ENCODE assay signal across 1 cellular context in the genomic region with DNA sequence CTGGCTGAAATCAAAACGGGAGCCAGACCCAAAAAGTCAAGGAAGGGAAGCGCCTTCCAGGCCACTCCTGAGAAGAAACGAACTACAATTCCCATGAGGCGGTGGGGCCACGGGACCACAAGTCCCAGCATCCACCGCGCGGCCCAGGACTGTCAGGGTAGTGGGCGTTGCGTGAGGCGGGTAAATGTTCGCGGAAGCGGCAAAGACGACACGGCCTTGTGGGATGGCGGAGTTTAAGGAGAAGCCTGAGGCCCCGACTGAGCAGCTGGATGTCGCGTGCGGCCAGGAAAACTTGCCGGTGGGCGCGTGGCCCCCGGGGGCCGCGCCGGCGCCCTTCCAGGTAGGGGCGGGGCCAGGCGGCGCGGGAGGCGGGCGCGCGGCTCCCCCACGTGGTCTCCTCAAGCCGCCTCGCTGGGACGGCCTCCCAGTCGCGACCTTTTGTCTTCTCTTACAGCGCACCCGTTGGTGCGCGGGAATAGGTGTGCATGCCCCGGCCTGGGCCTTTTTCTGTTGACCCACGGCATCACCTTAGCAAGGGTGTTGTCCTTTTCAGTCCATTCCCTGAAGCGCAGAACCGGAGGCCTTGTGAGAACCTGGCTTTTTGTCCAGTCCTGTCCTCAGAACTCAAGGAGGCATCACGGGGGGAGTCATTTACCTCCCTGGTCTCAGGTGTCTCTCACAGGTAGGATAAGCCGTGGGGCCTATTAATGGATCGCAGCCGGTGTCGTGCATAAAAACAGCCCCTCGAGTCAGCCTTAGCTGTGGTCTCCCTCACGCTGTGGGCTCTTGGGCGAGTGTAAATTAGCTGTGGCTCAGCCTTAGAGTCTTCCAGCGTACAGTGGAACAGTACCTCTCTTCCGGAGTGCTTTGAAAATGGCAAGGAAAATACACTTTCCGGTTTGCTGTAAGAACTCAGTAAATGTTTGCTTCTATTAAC.
TF ChIP-seq lines count a peak whose summit lies in the region.

A gene (plus strand): TSS at position 183 of the 937 bp plus-strand sequence. CDS start 2 bp downstream, at position 185.

TF ChIP-seq in HepG2, 621 proteins besides CTCF, POLR2A, EP300 and RAD21 (continued from another document and continues in another):
- TF ChIP-seq, protein P1, sequence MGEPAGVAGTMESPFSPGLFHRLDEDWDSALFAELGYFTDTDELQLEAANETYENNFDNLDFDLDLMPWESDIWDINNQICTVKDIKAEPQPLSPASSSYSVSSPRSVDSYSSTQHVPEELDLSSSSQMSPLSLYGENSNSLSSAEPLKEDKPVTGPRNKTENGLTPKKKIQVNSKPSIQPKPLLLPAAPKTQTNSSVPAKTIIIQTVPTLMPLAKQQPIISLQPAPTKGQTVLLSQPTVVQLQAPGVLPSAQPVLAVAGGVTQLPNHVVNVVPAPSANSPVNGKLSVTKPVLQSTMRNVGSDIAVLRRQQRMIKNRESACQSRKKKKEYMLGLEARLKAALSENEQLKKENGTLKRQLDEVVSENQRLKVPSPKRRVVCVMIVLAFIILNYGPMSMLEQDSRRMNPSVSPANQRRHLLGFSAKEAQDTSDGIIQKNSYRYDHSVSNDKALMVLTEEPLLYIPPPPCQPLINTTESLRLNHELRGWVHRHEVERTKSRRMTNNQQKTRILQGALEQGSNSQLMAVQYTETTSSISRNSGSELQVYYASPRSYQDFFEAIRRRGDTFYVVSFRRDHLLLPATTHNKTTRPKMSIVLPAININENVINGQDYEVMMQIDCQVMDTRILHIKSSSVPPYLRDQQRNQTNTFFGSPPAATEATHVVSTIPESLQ (CRISPR knock-in tag; conservative IDR thresholded peaks at IDR 0.05) = no peak
- TF ChIP-seq CEBPB (IDR thresholded peaks at IDR 0.05; ENCODE audit: borderline replicate concordance, low read depth, low read length) (no peak), PHF21A (CRISPR knock-in tag; IDR thresholded peaks at IDR 0.05) (no peak), NCOA2 (CRISPR knock-in tag; IDR thresholded peaks at IDR 0.05) (no peak), ZC3H13 (CRISPR knock-in tag; IDR thresholded peaks at IDR 0.05) (no peak), SOX5 (CRISPR knock-in tag; IDR thresholded peaks at IDR 0.05; ENCODE audit: borderline replicate concordance) (peak; percentile 86), NR2F1 (CRISPR knock-in tag; IDR thresholded peaks at IDR 0.05) (no peak), MBD4 (IDR thresholded peaks at IDR 0.05; ENCODE audit: borderline replicate concordance, low read length) (no peak), NFE2L2 (IDR thresholded peaks at IDR 0.05; ENCODE audit: low read length) (no peak), ZNF839 (CRISPR knock-in tag; IDR thresholded peaks at IDR 0.05; ENCODE audit: borderline replicate concordance) (no peak), ZNF180 (CRISPR knock-in tag; IDR thresholded peaks at IDR 0.05; ENCODE audit: borderline replicate concordance, low read depth) (no peak), ZNF746 (CRISPR knock-in tag; IDR thresholded peaks at IDR 0.05) (no peak; the same call in 1 of the 2 replicates), BRCA1 (CRISPR knock-in tag; IDR thresholded peaks at IDR 0.05) (no peak), ZNF616 (CRISPR knock-in tag; IDR thresholded peaks at IDR 0.05; ENCODE audit: low read depth) (no peak), ETV5 (CRISPR knock-in tag; IDR thresholded peaks at IDR 0.05; ENCODE audit: borderline replicate concordance) (no peak), ZNF441 (CRISPR knock-in tag; IDR thresholded peaks at IDR 0.05; ENCODE audit: borderline replicate concordance) (no peak; the same call in 1 of the 2 replicates), ZNF253 (CRISPR knock-in tag; IDR thresholded peaks at IDR 0.05; ENCODE audit: borderline replicate concordance) (no peak), SP2 (CRISPR knock-in tag; IDR thresholded peaks at IDR 0.05) (no peak), TOE1 (CRISPR knock-in tag; IDR thresholded peaks at IDR 0.05) (no peak), PCBP2 (optimal IDR thresholded peaks at IDR 0.05; ENCODE audit: low read depth, low read length, poor library complexity, severe bottlenecking) (no peak), ZIK1 (CRISPR knock-in tag; IDR thresholded peaks at IDR 0.05; ENCODE audit: borderline replicate concordance, low read depth) (no peak), U2AF1 (optimal IDR thresholded peaks at IDR 0.05; ENCODE audit: low read depth, low read length) (peak; percentile 48), TBX2 (CRISPR knock-in tag; IDR thresholded peaks at IDR 0.05; ENCODE audit: borderline replicate concordance) (no peak; the same call in 1 of the 2 replicates), FOXA1 (IDR thresholded peaks at IDR 0.05) (no peak), FOXA1 (CRISPR knock-in tag; IDR thresholded peaks at IDR 0.05) (0 out of 2 replicates have a peak, but pooled peaks have one; percentile 20), POLR2G (IDR thresholded peaks at IDR 0.05; ENCODE audit: low read depth, low read length) (peak; percentile 69)
- TF ChIP-seq, protein P2, sequence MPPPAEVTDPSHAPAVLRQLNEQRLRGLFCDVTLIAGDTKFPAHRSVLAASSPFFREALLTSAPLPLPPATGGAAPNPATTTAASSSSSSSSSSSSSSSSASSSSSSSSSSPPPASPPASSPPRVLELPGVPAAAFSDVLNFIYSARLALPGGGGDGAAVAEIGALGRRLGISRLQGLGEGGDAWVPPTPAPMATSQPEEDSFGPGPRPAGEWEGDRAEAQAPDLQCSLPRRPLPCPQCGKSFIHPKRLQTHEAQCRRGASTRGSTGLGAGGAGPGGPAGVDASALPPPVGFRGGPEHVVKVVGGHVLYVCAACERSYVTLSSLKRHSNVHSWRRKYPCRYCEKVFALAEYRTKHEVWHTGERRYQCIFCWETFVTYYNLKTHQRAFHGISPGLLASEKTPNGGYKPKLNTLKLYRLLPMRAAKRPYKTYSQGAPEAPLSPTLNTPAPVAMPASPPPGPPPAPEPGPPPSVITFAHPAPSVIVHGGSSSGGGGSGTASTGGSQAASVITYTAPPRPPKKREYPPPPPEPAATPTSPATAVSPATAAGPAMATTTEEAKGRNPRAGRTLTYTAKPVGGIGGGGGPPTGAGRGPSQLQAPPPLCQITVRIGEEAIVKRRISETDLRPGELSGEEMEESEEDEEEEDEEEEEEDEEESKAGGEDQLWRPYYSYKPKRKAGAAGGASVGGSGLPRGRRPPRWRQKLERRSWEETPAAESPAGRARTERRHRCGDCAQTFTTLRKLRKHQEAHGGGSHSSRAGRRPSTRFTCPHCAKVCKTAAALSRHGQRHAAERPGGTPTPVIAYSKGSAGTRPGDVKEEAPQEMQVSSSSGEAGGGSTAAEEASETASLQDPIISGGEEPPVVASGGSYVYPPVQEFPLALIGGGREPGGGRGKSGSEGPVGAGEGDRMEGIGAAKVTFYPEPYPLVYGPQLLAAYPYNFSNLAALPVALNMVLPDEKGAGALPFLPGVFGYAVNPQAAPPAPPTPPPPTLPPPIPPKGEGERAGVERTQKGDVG (CRISPR knock-in tag; IDR thresholded peaks at IDR 0.05; ENCODE audit: borderline replicate concordance) = no peak
- TF ChIP-seq, protein P3, sequence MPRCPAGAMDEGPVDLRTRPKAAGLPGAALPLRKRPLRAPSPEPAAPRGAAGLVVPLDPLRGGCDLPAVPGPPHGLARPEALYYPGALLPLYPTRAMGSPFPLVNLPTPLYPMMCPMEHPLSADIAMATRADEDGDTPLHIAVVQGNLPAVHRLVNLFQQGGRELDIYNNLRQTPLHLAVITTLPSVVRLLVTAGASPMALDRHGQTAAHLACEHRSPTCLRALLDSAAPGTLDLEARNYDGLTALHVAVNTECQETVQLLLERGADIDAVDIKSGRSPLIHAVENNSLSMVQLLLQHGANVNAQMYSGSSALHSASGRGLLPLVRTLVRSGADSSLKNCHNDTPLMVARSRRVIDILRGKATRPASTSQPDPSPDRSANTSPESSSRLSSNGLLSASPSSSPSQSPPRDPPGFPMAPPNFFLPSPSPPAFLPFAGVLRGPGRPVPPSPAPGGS (CRISPR knock-in tag; IDR thresholded peaks at IDR 0.05) = 0 out of 2 replicates have a peak, but pooled peaks have one; percentile 54
- TF ChIP-seq, protein P4, sequence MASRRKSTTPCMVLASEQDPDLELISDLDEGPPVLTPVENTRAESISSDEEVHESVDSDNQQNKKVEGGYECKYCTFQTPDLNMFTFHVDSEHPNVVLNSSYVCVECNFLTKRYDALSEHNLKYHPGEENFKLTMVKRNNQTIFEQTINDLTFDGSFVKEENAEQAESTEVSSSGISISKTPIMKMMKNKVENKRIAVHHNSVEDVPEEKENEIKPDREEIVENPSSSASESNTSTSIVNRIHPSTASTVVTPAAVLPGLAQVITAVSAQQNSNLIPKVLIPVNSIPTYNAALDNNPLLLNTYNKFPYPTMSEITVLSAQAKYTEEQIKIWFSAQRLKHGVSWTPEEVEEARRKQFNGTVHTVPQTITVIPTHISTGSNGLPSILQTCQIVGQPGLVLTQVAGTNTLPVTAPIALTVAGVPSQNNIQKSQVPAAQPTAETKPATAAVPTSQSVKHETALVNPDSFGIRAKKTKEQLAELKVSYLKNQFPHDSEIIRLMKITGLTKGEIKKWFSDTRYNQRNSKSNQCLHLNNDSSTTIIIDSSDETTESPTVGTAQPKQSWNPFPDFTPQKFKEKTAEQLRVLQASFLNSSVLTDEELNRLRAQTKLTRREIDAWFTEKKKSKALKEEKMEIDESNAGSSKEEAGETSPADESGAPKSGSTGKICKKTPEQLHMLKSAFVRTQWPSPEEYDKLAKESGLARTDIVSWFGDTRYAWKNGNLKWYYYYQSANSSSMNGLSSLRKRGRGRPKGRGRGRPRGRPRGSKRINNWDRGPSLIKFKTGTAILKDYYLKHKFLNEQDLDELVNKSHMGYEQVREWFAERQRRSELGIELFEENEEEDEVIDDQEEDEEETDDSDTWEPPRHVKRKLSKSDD (CRISPR knock-in tag; IDR thresholded peaks at IDR 0.05; ENCODE audit: low read depth) = no peak
- TF ChIP-seq, protein P5, sequence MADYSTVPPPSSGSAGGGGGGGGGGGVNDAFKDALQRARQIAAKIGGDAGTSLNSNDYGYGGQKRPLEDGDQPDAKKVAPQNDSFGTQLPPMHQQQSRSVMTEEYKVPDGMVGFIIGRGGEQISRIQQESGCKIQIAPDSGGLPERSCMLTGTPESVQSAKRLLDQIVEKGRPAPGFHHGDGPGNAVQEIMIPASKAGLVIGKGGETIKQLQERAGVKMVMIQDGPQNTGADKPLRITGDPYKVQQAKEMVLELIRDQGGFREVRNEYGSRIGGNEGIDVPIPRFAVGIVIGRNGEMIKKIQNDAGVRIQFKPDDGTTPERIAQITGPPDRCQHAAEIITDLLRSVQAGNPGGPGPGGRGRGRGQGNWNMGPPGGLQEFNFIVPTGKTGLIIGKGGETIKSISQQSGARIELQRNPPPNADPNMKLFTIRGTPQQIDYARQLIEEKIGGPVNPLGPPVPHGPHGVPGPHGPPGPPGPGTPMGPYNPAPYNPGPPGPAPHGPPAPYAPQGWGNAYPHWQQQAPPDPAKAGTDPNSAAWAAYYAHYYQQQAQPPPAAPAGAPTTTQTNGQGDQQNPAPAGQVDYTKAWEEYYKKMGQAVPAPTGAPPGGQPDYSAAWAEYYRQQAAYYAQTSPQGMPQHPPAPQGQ (CRISPR knock-in tag; IDR thresholded peaks at IDR 0.05; ENCODE audit: borderline replicate concordance) = no peak
- TF ChIP-seq, protein P6, sequence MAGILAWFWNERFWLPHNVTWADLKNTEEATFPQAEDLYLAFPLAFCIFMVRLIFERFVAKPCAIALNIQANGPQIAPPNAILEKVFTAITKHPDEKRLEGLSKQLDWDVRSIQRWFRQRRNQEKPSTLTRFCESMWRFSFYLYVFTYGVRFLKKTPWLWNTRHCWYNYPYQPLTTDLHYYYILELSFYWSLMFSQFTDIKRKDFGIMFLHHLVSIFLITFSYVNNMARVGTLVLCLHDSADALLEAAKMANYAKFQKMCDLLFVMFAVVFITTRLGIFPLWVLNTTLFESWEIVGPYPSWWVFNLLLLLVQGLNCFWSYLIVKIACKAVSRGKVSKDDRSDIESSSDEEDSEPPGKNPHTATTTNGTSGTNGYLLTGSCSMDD (CRISPR knock-in tag; IDR thresholded peaks at IDR 0.05) = no peak
- TF ChIP-seq, protein P7, sequence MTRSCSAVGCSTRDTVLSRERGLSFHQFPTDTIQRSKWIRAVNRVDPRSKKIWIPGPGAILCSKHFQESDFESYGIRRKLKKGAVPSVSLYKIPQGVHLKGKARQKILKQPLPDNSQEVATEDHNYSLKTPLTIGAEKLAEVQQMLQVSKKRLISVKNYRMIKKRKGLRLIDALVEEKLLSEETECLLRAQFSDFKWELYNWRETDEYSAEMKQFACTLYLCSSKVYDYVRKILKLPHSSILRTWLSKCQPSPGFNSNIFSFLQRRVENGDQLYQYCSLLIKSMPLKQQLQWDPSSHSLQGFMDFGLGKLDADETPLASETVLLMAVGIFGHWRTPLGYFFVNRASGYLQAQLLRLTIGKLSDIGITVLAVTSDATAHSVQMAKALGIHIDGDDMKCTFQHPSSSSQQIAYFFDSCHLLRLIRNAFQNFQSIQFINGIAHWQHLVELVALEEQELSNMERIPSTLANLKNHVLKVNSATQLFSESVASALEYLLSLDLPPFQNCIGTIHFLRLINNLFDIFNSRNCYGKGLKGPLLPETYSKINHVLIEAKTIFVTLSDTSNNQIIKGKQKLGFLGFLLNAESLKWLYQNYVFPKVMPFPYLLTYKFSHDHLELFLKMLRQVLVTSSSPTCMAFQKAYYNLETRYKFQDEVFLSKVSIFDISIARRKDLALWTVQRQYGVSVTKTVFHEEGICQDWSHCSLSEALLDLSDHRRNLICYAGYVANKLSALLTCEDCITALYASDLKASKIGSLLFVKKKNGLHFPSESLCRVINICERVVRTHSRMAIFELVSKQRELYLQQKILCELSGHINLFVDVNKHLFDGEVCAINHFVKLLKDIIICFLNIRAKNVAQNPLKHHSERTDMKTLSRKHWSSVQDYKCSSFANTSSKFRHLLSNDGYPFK (CRISPR knock-in tag; IDR thresholded peaks at IDR 0.05; ENCODE audit: borderline replicate concordance) = no peak
- TF ChIP-seq, protein P8, sequence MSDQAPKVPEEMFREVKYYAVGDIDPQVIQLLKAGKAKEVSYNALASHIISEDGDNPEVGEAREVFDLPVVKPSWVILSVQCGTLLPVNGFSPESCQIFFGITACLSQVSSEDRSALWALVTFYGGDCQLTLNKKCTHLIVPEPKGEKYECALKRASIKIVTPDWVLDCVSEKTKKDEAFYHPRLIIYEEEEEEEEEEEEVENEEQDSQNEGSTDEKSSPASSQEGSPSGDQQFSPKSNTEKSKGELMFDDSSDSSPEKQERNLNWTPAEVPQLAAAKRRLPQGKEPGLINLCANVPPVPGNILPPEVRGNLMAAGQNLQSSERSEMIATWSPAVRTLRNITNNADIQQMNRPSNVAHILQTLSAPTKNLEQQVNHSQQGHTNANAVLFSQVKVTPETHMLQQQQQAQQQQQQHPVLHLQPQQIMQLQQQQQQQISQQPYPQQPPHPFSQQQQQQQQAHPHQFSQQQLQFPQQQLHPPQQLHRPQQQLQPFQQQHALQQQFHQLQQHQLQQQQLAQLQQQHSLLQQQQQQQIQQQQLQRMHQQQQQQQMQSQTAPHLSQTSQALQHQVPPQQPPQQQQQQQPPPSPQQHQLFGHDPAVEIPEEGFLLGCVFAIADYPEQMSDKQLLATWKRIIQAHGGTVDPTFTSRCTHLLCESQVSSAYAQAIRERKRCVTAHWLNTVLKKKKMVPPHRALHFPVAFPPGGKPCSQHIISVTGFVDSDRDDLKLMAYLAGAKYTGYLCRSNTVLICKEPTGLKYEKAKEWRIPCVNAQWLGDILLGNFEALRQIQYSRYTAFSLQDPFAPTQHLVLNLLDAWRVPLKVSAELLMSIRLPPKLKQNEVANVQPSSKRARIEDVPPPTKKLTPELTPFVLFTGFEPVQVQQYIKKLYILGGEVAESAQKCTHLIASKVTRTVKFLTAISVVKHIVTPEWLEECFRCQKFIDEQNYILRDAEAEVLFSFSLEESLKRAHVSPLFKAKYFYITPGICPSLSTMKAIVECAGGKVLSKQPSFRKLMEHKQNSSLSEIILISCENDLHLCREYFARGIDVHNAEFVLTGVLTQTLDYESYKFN (CRISPR knock-in tag; conservative IDR thresholded peaks at IDR 0.05) = no peak; the same call in 1 of the 2 replicates
- TF ChIP-seq, protein P9, sequence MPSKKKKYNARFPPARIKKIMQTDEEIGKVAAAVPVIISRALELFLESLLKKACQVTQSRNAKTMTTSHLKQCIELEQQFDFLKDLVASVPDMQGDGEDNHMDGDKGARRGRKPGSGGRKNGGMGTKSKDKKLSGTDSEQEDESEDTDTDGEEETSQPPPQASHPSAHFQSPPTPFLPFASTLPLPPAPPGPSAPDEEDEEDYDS (CRISPR knock-in tag; IDR thresholded peaks at IDR 0.05) = 0 out of 2 replicates have a peak, but pooled peaks have one; percentile 20
